17 cellular contexts compared by ENCODE assay signal in the genomic region with DNA sequence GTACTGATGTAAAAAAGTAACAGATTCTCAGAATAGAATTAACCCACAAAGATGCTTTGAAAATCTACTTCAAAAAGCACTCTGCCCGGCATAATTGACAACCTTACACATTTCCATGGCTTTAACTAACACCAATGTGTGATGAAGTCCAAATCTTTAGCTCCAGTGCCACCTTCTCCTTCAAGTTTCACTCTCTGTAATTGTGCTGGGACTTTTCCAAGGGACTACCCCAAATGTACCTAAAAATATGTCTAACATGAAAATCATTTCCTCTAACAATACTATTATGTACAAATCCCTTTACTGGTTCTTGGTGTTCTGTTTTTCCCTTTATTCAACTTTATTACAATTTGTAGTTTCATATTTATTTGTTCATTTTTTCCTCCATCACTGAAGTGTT.
"Had no signal": no experiment of that assay in that cellular context is flagged by ENCODE, and none has a peak within 500 bp of the region (broad histone marks: within the 10 kb centered on the region; RNA-seq: fewer than 3 reads in every experiment).

No MANE protein-coding gene starts in this region.

- H3K4me1 ChIP-seq: parathyroid adenoma, prostate gland, right lobe of liver, tibial artery, upper lobe of left lung, uterus had no signal

- H3K9me3 Mint-ChIP-seq: naive thymus-derived CD4-positive, alpha-beta T cell; nephron progenitor cell; stimulated activated memory B cell treated with anti-CD40 and anti-IgM and Interleukin-4, amounts not matched to agents 10 μg/mL and 1 μg/mL and 100 μg/mL, for 72 hours; stimulated activated naive CD8-positive, alpha-beta T cell treated with anti-CD3 and anti-CD28 coated beads, Interleukin-15, Interleukin-2, amounts not matched to agents 100 ng/mL and 50 ng/mL, for 24 hours had no signal

- H3K27me3 ChIP-seq: right lobe of liver, tibial artery, upper lobe of left lung, uterus had no signal

- H3K9me3 ChIP-seq: prostate gland, right lobe of liver, tibial artery, upper lobe of left lung, uterus had no signal

- H3K36me3 Mint-ChIP-seq: naive thymus-derived CD4-positive, alpha-beta T cell; stimulated activated memory B cell treated with anti-CD40 and anti-IgM and Interleukin-4, amounts not matched to agents 10 μg/mL and 1 μg/mL and 100 μg/mL, for 72 hours had no signal

- H3K79me2 ChIP-seq: parathyroid adenoma had no signal

- H3K27ac Mint-ChIP-seq: naive thymus-derived CD4-positive, alpha-beta T cell; nephron progenitor cell; stimulated activated memory B cell treated with anti-CD40 and anti-IgM and Interleukin-4, amounts not matched to agents 10 μg/mL and 1 μg/mL and 100 μg/mL, for 72 hours; stimulated activated naive CD8-positive, alpha-beta T cell treated with anti-CD3 and anti-CD28 coated beads, Interleukin-15, Interleukin-2, amounts not matched to agents 100 ng/mL and 50 ng/mL, for 24 hours had no signal

- H3K4me3 Mint-ChIP-seq: naive thymus-derived CD4-positive, alpha-beta T cell; nephron progenitor cell; stimulated activated memory B cell treated with anti-CD40 and anti-IgM and Interleukin-4, amounts not matched to agents 10 μg/mL and 1 μg/mL and 100 μg/mL, for 72 hours; stimulated activated naive CD8-positive, alpha-beta T cell treated with anti-CD3 and anti-CD28 coated beads, Interleukin-15, Interleukin-2, amounts not matched to agents 100 ng/mL and 50 ng/mL, for 24 hours had no signal

- ATAC-seq: naive thymus-derived CD4-positive, alpha-beta T cell; right lobe of liver; stimulated activated memory B cell treated with anti-CD40 and anti-IgM and Interleukin-4, amounts not matched to agents 10 μg/mL and 1 μg/mL and 100 μg/mL, for 72 hours had no signal

- DNase-seq: dorsolateral prefrontal cortex; effector CD8-positive, alpha-beta T cell; foreskin melanocyte; head of caudate nucleus; hippocampal formation; mammary epithelial cell; naive thymus-derived CD4-positive, alpha-beta T cell; nephron progenitor cell; right lobe of liver; stimulated activated CD4-positive, alpha-beta T cell treated with anti-CD3 and anti-CD28 coated beads, Interleukin-4, amount 100 ng/mL, for 24 hours; tibial artery; upper lobe of left lung; uterus had no signal

- H3K27ac ChIP-seq: dorsolateral prefrontal cortex, parathyroid adenoma, prostate gland, right lobe of liver, tibial artery, upper lobe of left lung, uterus had no signal

- H3K4me1 Mint-ChIP-seq: nephron progenitor cell; stimulated activated memory B cell treated with anti-CD40 and anti-IgM and Interleukin-4, amounts not matched to agents 10 μg/mL and 1 μg/mL and 100 μg/mL, for 72 hours had no signal

- H3K4me3 ChIP-seq: dorsolateral prefrontal cortex, prostate gland, right lobe of liver, tibial artery, upper lobe of left lung, uterus had no signal

- H3K36me3 ChIP-seq: prostate gland, right lobe of liver, tibial artery, upper lobe of left lung, uterus had no signal

- H2AFZ ChIP-seq: parathyroid adenoma had no signal
